ENCODE assay signal across 16 cellular contexts in genomic region chr6:14228571-14228970, GRCh38.
DNase-seq lines count a peak whose midpoint lies in the region; ATAC-seq and TF ChIP-seq lines count a peak whose summit lies in the region.
"Had no signal": no experiment of that assay in that cellular context is flagged by ENCODE, and none has a peak within 500 bp of the region (broad histone marks: within the 10 kb centered on the region; RNA-seq: fewer than 3 reads in every experiment).

No MANE protein-coding gene starts in this region.

- no peaks in the 10 kb centered on the region for H3K36me3 Mint-ChIP-seq in stimulated activated effector memory CD8-positive, alpha-beta T cell treated with anti-CD3 and anti-CD28 coated beads, Interleukin-12 subunit alpha, Interleukin-12 subunit beta, amount 100 ng/mL, for 72 hours
- H3K36me3 Mint-ChIP-seq: activated naive CD8-positive, alpha-beta T cell had no signal

- no peaks in the 10 kb centered on the region for H3K9me3 Mint-ChIP-seq in stimulated activated effector memory CD8-positive, alpha-beta T cell treated with anti-CD3 and anti-CD28 coated beads, Interleukin-12 subunit alpha, Interleukin-12 subunit beta, amount 100 ng/mL, for 72 hours

- TF ChIP-seq CTCF in fibroblast of the aortic adventitia (IDR thresholded peaks at IDR 0.05; ENCODE audit: insufficient read depth, low read length) = no peak

- H3K4me3 Mint-ChIP-seq in stimulated activated effector memory CD8-positive, alpha-beta T cell treated with anti-CD3 and anti-CD28 coated beads, Interleukin-12 subunit alpha, Interleukin-12 subunit beta, amount 100 ng/mL, for 72 hours = no peak overlapping the region
- H3K4me3 Mint-ChIP-seq: activated naive CD8-positive, alpha-beta T cell had no signal

- ATAC-seq in stimulated activated effector memory CD8-positive, alpha-beta T cell treated with anti-CD3 and anti-CD28 coated beads, Interleukin-12 subunit alpha, Interleukin-12 subunit beta, amount 100 ng/mL, for 72 hours = peak; percentile 38
- ATAC-seq in HG03469 (IDR thresholded peaks at IDR 0.05; ENCODE audit: unreplicated experiment) = no peak
- ATAC-seq: PC-3 had no signal

- H3K4me1 Mint-ChIP-seq in stimulated activated effector memory CD8-positive, alpha-beta T cell treated with anti-CD3 and anti-CD28 coated beads, Interleukin-12 subunit alpha, Interleukin-12 subunit beta, amount 100 ng/mL, for 72 hours = peaks cover 6% of the 10 kb centered on the region

- no peak overlapping the region for H3K27ac Mint-ChIP-seq in stimulated activated effector memory CD8-positive, alpha-beta T cell treated with anti-CD3 and anti-CD28 coated beads, Interleukin-12 subunit alpha, Interleukin-12 subunit beta, amount 100 ng/mL, for 72 hours
- H3K27ac Mint-ChIP-seq: activated naive CD8-positive, alpha-beta T cell had no signal

- H3K4me3 ChIP-seq in fibroblast of the aortic adventitia (ENCODE audit: low read depth, low read length) = no peak overlapping the region
- H3K4me3 ChIP-seq: thoracic aorta had no signal

- DNase-seq in activated T-cell treated with anti-CD3 and anti-CD28 coated beads for 24 hours (ENCODE audit: low read depth) = peak; percentile 39
- DNase-seq in activated T-cell treated with anti-CD3 and anti-CD28 coated beads, Interleukin-2, amount 50 U/mL, for 1 hour = no peak
- DNase-seq in RPMI8226 = peak; percentile 55
- DNase-seq in fibroblast of the aortic adventitia (ENCODE audit: low read depth) = peak; percentile 19
- DNase-seq in stimulated activated effector memory CD8-positive, alpha-beta T cell treated with anti-CD3 and anti-CD28 coated beads, Interleukin-12 subunit alpha, Interleukin-12 subunit beta, amount 100 ng/mL, for 72 hours (ENCODE audit: low spot score in 2 of 2) = no peak
- DNase-seq in germinal center (ENCODE audit: low spot score) = no peak
- DNase-seq in midbrain (lab: John Stamatoyannopoulos, UW) = no peak
- DNase-seq: ACHN, GDM1, naive B cell, NCI-H1694, PC-3, T1000 had no signal

Comparison
In these comparisons a context has a peak if more than half of its experiments do, and no peak if none do; other contexts are left out.
1. DNase-seq: peak in activated T-cell treated with anti-CD3 and anti-CD28 coated beads for 24 hours (single experiment), RPMI8226 (single experiment) and fibroblast of the aortic adventitia (single experiment); none in activated T-cell treated with anti-CD3 and anti-CD28 coated beads, Interleukin-2, amount 50 U/mL, for 1 hour (single experiment), stimulated activated effector memory CD8-positive, alpha-beta T cell treated with anti-CD3 and anti-CD28 coated beads, Interleukin-12 subunit alpha, Interleukin-12 subunit beta, amount 100 ng/mL, for 72 hours (0 of 2), germinal center (single experiment) and midbrain (single experiment).